14 cellular contexts compared by ENCODE assay signal in genomic region chr5:96093890-96094381, GRCh38.
DNase-seq lines count a peak whose midpoint lies in the region; ATAC-seq, FAIRE-seq and TF ChIP-seq lines count a peak whose summit lies in the region.
"Had no signal": no experiment of that assay in that cellular context is flagged by ENCODE, and none has a peak within 500 bp of the region (broad histone marks: within the 10 kb centered on the region; RNA-seq: fewer than 3 reads in every experiment).

No MANE protein-coding gene starts in this region.

- H3K9me3 ChIP-seq in lower lobe of right lung, result no peaks in the 10 kb centered on the region
- H3K9me3 ChIP-seq: neutrophil, vagina had no signal

- intact Hi-C loops in lower lobe of right lung (cut with DNase I), result no loop called here

- H3K36me3 ChIP-seq in bronchial epithelial cell (ENCODE audit: control insufficient read depth, insufficient read depth, low read length), result no peaks in the 10 kb centered on the region
- no peaks in the 10 kb centered on the region for H3K36me3 ChIP-seq in lower lobe of right lung
- H3K36me3 ChIP-seq: neutrophil, vagina had no signal

- peaks cover 10% of the 10 kb centered on the region for H3K9me3 Mint-ChIP-seq in chondrocyte (ENCODE audit: low read depth)

- H3K36me3 Mint-ChIP-seq in chondrocyte (ENCODE audit: low read depth), result peaks cover 2% of the 10 kb centered on the region

- no peaks in the 10 kb centered on the region for H3K27me3 ChIP-seq in bronchial epithelial cell (ENCODE audit: control insufficient read depth, insufficient read depth, low read length)
- H3K27me3 ChIP-seq in lower lobe of right lung (ENCODE audit: low read depth), result no peaks in the 10 kb centered on the region
- H3K27me3 ChIP-seq: neutrophil, vagina had no signal

- ATAC-seq in lower lobe of right lung, result peak; percentile 42 to 76

- DNase-seq in LoVo (ENCODE audit: low spot score) (peak; percentile 82), bronchial epithelial cell (ENCODE audit: low read depth) (peak; percentile 98), lower lobe of right lung (no peak), NCI-H1105 (lab: John Stamatoyannopoulos, UW) (no peak), NCI-H2029 (lab: John Stamatoyannopoulos, UW) (no peak), chondrocyte (ENCODE audit: low spot score) (no peak)
- DNase-seq in stimulated activated CD4-positive, alpha-beta T cell treated with anti-CD3 and anti-CD28 coated beads, Interleukin-4, amount 100 ng/mL, for 1 hour, result no peak
- DNase-seq: cortex of kidney, left cardiac atrium, NCI-H1417 treated with DMSO at 0.1 percent for 48 hours had no signal

- peak overlapping the region; percentile 65; the same call in 1 of the 2 replicates for H3K27ac ChIP-seq in C4-2B
- no peak overlapping the region for H3K27ac ChIP-seq in lower lobe of right lung
- H3K27ac ChIP-seq: neutrophil, vagina, VCaP had no signal

- FAIRE-seq in bronchial epithelial cell (lab: Jason Lieb, UNC), result no peak

- H3K4me3 ChIP-seq in bronchial epithelial cell (ENCODE audit: low read depth, low read length) (no peak overlapping the region), lower lobe of right lung (no peak overlapping the region)
- H3K4me3 ChIP-seq: vagina had no signal

- no peak for TF ChIP-seq CTCF in C4-2B (conservative IDR thresholded peaks at IDR 0.05)
- no peak for TF ChIP-seq CTCF in bronchial epithelial cell (IDR thresholded peaks at IDR 0.05; ENCODE audit: insufficient read depth, low read length, severe bottlenecking)
- TF ChIP-seq CTCF in lower lobe of right lung (IDR thresholded peaks at IDR 0.05), result no peak
- no peak for TF ChIP-seq CTCF in chondrocyte (IDR thresholded peaks at IDR 0.05)

- no peak overlapping the region for H3K27ac Mint-ChIP-seq in chondrocyte (ENCODE audit: unreplicated experiment)

- peaks cover 6% of the 10 kb centered on the region for H3K4me1 ChIP-seq in lower lobe of right lung

- no peak overlapping the region for H3K4me3 Mint-ChIP-seq in chondrocyte (ENCODE audit: unreplicated experiment)

- no peaks in the 10 kb centered on the region for H3K27me3 Mint-ChIP-seq in chondrocyte (ENCODE audit: low read depth)

- peaks cover 36% of the 10 kb centered on the region for H3K4me1 Mint-ChIP-seq in chondrocyte (ENCODE audit: low read depth)

Comparison
In these comparisons a context has a peak if more than half of its experiments do, and no peak if none do; other contexts are left out.
1. DNase-seq: peak in LoVo (single experiment) and bronchial epithelial cell (single experiment); none in lower lobe of right lung (single experiment), stimulated activated CD4-positive, alpha-beta T cell treated with anti-CD3 and anti-CD28 coated beads, Interleukin-4, amount 100 ng/mL, for 1 hour (single experiment), NCI-H1105 (single experiment), NCI-H2029 (single experiment) and chondrocyte (single experiment).